In the genomic region with DNA sequence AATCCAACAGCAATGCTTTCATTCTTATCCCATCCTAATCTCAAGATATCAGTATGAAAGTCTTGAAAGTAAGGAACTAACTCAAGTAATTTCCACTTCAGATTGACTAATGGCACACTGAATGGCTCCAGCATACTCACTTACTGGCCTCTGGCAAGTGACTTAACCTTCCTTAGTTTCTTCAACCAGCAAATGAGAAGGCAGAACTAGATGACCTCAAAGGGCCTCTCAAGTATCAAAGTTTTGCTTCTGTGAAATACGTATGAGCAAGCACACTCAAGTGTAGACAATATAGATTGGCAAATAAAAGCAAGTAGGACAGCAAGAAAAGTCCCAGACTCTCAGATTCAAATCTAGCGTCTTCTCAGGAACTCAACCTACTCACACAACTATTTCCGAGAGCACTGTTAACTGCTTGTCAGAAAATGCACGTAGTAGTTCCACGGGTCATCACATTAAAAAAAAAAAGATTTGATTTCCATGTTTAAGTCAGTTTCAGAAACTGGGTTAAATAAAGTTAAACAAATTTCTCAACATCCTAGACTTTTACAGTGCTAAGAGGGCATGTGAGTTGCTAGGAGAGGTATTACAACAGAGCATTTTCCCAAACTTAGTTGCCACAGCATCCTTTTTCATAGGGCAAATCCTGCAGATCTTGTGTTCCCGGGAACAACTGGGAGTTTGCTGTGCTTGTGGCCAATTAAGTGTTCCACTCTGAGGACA, we compare ENCODE assay signal across 8 cellular contexts.
DNase-seq lines count a peak whose midpoint lies in the region; ATAC-seq, FAIRE-seq and TF ChIP-seq lines count a peak whose summit lies in the region.

No MANE protein-coding gene starts in this region.

- peak overlapping the region; percentile 99 for H3K27ac Mint-ChIP-seq in activated CD8-positive, alpha-beta T cell treated with anti-CD3 and anti-CD28 coated beads for 36 hours

- TF ChIP-seq CTCF in activated CD8-positive, alpha-beta T cell treated with anti-CD3 and anti-CD28 coated beads for 36 hours (IDR thresholded peaks at IDR 0.05): no peak
- no peak for TF ChIP-seq CTCF in kidney (IDR thresholded peaks at IDR 0.05; ENCODE audit: borderline replicate concordance, extremely low read depth, insufficient read depth)

- H3K4me1 ChIP-seq in kidney (ENCODE audit: control insufficient read depth in 1 of 2, insufficient read depth in 1 of 2, low read depth in 1 of 2, low read length in 2 of 2): peaks cover 52 to 60% of the 10 kb centered on the region in 2 donors

- ATAC-seq in GM21529 (IDR thresholded peaks at IDR 0.05; ENCODE audit: unreplicated experiment) (peak; percentile 28), HG03175 (IDR thresholded peaks at IDR 0.05; ENCODE audit: unreplicated experiment) (no peak)
- peak; percentile 78 for ATAC-seq in activated CD8-positive, alpha-beta T cell treated with anti-CD3 and anti-CD28 coated beads for 36 hours

- CTCF ChIA-PET in activated CD8-positive, alpha-beta T cell treated with anti-CD3 and anti-CD28 coated beads for 36 hours (lab: Charles Lee): interaction anchor here (0.9 to 4.2 kb wide), 4 partner anchors 11 to 31 kb away, joined by 3 to 44 read pairs (median 16); no protein-coding TSS in a partner anchor

- no peaks in the 10 kb centered on the region for H3K9me3 ChIP-seq in kidney (ENCODE audit: control insufficient read depth in 1 of 2, low read length in 2 of 2)

- H3K27ac ChIP-seq in kidney (ENCODE audit: low read depth in 2 of 2, low read length in 2 of 2): peak overlapping the region; percentile 52 to 75

- no peak for DNase-seq in activated CD8-positive, alpha-beta T cell treated with anti-CD3 and anti-CD28 coated beads for 36 hours
- no peak for DNase-seq in kidney
- DNase-seq in LoVo (ENCODE audit: low spot score): no peak
- DNase-seq in DMS53 (lab: John Stamatoyannopoulos, UW): no peak
- no peak for DNase-seq in activated gamma-delta T cell (lab: John Stamatoyannopoulos, UW)

- H3K4me1 Mint-ChIP-seq in activated CD8-positive, alpha-beta T cell treated with anti-CD3 and anti-CD28 coated beads for 36 hours (ENCODE audit: low read depth): peaks cover 91% of the 10 kb centered on the region

- H3K36me3 Mint-ChIP-seq in activated CD8-positive, alpha-beta T cell treated with anti-CD3 and anti-CD28 coated beads for 36 hours (ENCODE audit: low read depth): peaks cover 33% of the 10 kb centered on the region

- intact Hi-C loops in activated CD8-positive, alpha-beta T cell treated with anti-CD3 and anti-CD28 coated beads for 36 hours (cut with micrococcal nuclease): loop anchor here (2.0 to 5.0 kb wide), 3 partner anchors 20 to 99 kb away; no protein-coding TSS in a partner anchor
- intact Hi-C loops in kidney (cut with DNase I): no loop called here

- H3K27me3 Mint-ChIP-seq in activated CD8-positive, alpha-beta T cell treated with anti-CD3 and anti-CD28 coated beads for 36 hours: no peaks in the 10 kb centered on the region

- H3K4me3 ChIP-seq in kidney (ENCODE audit: low read length in 2 of 2): no peak overlapping the region

- no peak overlapping the region for H3K9ac ChIP-seq in kidney (ENCODE audit: low read length in 2 of 2)

- FAIRE-seq in A204.1 (lab: Jason Lieb, UNC) (peak; percentile 94), kidney (lab: Jason Lieb, UNC) (no peak)

- peaks cover 0 to 2% of the 10 kb centered on the region in 2 donors for H3K36me3 ChIP-seq in kidney (ENCODE audit: control insufficient read depth in 1 of 2, insufficient read depth in 2 of 2, low read length in 2 of 2)

- H3K4me3 Mint-ChIP-seq in activated CD8-positive, alpha-beta T cell treated with anti-CD3 and anti-CD28 coated beads for 36 hours: peak overlapping the region; percentile 57

- POLR2A ChIA-PET in activated CD8-positive, alpha-beta T cell treated with anti-CD3 and anti-CD28 coated beads for 36 hours (lab: Charles Lee): interaction anchor here (0.5 to 7.6 kb wide), 8 partner anchors 10 to 118 kb away, joined by 3 to 118 read pairs (median 4); no protein-coding TSS in a partner anchor

- H3K9me3 Mint-ChIP-seq in activated CD8-positive, alpha-beta T cell treated with anti-CD3 and anti-CD28 coated beads for 36 hours: peaks cover 3% of the 10 kb centered on the region
